In the genomic region with DNA sequence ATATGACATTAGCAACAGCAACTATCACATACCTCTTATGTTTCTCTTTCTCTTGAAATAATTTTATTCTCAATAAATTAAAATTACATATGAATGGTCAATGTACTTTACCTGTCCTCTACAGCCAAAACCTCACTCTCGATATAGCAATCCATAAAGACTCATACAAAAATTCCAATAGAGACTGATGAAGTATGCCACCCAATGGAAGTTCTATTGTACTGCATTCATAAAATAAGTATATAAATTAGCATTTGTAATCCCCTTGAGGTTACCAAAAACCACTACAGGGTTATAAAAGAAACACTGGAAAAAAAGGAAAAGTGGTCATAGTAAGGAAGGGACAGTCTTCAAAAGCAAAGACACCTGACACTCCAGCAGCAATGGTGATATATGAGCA, we compare ENCODE assay signal across 1 cellular context.
TF ChIP-seq lines count a peak whose summit lies in the region.

No MANE protein-coding gene starts in this region.

TF ChIP-seq in SK-N-SH treated with all-trans-retinoic acid at 6 μM for 48 hours, 23 proteins besides CTCF, POLR2A, EP300 and RAD21 (continued from another document):
- TF ChIP-seq, protein P1, sequence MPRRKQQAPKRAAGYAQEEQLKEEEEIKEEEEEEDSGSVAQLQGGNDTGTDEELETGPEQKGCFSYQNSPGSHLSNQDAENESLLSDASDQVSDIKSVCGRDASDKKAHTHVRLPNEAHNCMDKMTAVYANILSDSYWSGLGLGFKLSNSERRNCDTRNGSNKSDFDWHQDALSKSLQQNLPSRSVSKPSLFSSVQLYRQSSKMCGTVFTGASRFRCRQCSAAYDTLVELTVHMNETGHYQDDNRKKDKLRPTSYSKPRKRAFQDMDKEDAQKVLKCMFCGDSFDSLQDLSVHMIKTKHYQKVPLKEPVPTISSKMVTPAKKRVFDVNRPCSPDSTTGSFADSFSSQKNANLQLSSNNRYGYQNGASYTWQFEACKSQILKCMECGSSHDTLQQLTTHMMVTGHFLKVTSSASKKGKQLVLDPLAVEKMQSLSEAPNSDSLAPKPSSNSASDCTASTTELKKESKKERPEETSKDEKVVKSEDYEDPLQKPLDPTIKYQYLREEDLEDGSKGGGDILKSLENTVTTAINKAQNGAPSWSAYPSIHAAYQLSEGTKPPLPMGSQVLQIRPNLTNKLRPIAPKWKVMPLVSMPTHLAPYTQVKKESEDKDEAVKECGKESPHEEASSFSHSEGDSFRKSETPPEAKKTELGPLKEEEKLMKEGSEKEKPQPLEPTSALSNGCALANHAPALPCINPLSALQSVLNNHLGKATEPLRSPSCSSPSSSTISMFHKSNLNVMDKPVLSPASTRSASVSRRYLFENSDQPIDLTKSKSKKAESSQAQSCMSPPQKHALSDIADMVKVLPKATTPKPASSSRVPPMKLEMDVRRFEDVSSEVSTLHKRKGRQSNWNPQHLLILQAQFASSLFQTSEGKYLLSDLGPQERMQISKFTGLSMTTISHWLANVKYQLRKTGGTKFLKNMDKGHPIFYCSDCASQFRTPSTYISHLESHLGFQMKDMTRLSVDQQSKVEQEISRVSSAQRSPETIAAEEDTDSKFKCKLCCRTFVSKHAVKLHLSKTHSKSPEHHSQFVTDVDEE (CRISPR knock-in tag; IDR thresholded peaks at IDR 0.05): no peak
- no peak for TF ChIP-seq SNAI2 (CRISPR knock-in tag; IDR thresholded peaks at IDR 0.05)
- TF ChIP-seq OSR1 (CRISPR knock-in tag; IDR thresholded peaks at IDR 0.05): no peak
- TF ChIP-seq TOX (CRISPR knock-in tag; IDR thresholded peaks at IDR 0.05; ENCODE audit: borderline replicate concordance): no peak
- TF ChIP-seq ESRRG (CRISPR knock-in tag; IDR thresholded peaks at IDR 0.05): no peak
- TF ChIP-seq, protein P2, sequence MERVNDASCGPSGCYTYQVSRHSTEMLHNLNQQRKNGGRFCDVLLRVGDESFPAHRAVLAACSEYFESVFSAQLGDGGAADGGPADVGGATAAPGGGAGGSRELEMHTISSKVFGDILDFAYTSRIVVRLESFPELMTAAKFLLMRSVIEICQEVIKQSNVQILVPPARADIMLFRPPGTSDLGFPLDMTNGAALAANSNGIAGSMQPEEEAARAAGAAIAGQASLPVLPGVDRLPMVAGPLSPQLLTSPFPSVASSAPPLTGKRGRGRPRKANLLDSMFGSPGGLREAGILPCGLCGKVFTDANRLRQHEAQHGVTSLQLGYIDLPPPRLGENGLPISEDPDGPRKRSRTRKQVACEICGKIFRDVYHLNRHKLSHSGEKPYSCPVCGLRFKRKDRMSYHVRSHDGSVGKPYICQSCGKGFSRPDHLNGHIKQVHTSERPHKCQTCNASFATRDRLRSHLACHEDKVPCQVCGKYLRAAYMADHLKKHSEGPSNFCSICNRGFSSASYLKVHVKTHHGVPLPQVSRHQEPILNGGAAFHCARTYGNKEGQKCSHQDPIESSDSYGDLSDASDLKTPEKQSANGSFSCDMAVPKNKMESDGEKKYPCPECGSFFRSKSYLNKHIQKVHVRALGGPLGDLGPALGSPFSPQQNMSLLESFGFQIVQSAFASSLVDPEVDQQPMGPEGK (CRISPR knock-in tag; IDR thresholded peaks at IDR 0.05; ENCODE audit: borderline replicate concordance): no peak
- TF ChIP-seq, protein P3, sequence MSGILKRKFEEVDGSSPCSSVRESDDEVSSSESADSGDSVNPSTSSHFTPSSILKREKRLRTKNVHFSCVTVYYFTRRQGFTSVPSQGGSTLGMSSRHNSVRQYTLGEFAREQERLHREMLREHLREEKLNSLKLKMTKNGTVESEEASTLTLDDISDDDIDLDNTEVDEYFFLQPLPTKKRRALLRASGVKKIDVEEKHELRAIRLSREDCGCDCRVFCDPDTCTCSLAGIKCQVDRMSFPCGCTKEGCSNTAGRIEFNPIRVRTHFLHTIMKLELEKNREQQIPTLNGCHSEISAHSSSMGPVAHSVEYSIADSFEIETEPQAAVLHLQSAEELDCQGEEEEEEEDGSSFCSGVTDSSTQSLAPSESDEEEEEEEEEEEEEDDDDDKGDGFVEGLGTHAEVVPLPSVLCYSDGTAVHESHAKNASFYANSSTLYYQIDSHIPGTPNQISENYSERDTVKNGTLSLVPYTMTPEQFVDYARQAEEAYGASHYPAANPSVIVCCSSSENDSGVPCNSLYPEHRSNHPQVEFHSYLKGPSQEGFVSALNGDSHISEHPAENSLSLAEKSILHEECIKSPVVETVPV (CRISPR knock-in tag; IDR thresholded peaks at IDR 0.05): no peak
- TF ChIP-seq RARB (CRISPR knock-in tag; IDR thresholded peaks at IDR 0.05): no peak
- TF ChIP-seq ZNF70 (CRISPR knock-in tag; IDR thresholded peaks at IDR 0.05): no peak
